Comparison of ENCODE assay signal across 23 cellular contexts in the genomic region with DNA sequence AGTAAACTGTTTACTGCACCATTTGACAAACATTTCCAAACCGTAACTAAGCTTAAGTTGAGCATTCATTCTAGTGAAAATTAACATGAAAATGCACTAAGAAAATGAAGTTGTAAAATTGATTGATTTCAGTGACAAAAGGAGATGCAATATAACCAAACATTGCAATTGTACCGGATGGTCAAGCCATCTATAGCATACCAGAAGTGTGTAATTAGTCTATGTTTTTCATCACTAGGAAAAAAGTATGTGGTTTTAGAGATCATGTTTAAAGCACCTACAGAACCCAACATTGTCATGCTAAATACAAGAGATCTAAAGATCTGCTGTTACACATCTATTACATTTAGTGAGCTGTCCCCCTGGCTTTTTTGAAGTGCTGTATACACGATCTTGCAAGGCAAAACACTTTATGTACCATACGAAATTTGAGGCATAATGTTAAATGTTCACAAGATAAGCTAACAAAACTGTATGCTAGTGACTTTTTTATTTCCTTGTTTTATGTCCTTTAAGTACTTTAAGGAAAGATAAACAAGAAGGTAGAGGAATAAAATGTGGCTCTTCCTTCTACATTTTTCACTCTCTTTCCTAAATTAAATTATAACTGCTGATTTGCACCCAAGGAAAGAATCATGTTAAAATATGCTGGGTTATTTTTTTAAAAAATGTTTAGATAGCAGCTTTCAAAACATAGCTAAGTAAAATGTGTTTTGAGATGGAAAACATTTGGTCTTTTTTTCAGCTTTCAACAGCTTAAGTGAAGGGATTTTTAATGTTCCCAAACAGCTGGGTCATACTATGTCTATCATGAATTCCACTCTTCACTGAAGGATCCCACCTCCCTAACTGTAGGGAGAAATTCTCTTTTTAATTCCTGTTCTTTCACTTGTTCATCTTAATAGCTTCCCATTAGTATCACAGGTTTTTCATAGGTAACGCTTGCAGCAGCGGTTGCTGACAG.
"Had no signal": no experiment of that assay in that cellular context is flagged by ENCODE, and none has a peak within 500 bp of the region (broad histone marks: within the 10 kb centered on the region; RNA-seq: fewer than 3 reads in every experiment).

No MANE protein-coding gene starts in this region.

- H3K36me3 ChIP-seq: esophagus squamous epithelium, gastroesophageal sphincter, left lung, spleen, tibial artery, upper lobe of left lung, uterus had no signal

- H3K27ac ChIP-seq: esophagus squamous epithelium, gastroesophageal sphincter, left lung, psoas muscle, spleen, tibial artery, upper lobe of left lung, uterus had no signal

- H3K4me3 ChIP-seq: esophagus squamous epithelium, gastroesophageal sphincter, left lung, lung, psoas muscle, spleen, tibial artery, upper lobe of left lung, uterus had no signal

- DNase-seq: dermis blood vessel endothelial cell; esophagus squamous epithelium; foreskin fibroblast; glutamatergic neuron; hippocampal formation; left lung; mesenchymal stem cell; midbrain; naive B cell; occipital lobe; psoas muscle; retina; spleen; stimulated activated CD4-positive, alpha-beta T cell treated with anti-CD3 and anti-CD28 coated beads, Interleukin-15, amount 100 ng/mL, for 24 hours; stimulated activated CD4-positive, alpha-beta T cell treated with anti-CD3 and anti-CD28 coated beads, Interleukin-1b, Interleukin-23, amount 100 ng/mL, for 48 hours; stimulated activated CD4-positive, alpha-beta T cell treated with anti-CD3 and anti-CD28 coated beads, Interleukin-4, amount 100 ng/mL, for 24 hours; tibial artery; upper lobe of left lung; uterus had no signal

- ATAC-seq: gastroesophageal sphincter; left lung; psoas muscle; sciatic nerve; stimulated activated memory B cell treated with anti-CD40 and anti-IgM and Interleukin-4, amounts not matched to agents 10 μg/mL and 1 μg/mL and 100 μg/mL, for 72 hours had no signal

- H3K9me3 ChIP-seq: esophagus squamous epithelium, gastroesophageal sphincter, left lung, psoas muscle, spleen, tibial artery, upper lobe of left lung, uterus had no signal

- H3K27me3 ChIP-seq: esophagus squamous epithelium, gastroesophageal sphincter, left lung, spleen, tibial artery, upper lobe of left lung, uterus had no signal

- H3K4me1 ChIP-seq: gastroesophageal sphincter, psoas muscle, spleen, tibial artery, uterus had no signal
